Comparison of ENCODE assay signal across 24 cellular contexts in genomic region chr9:79240774-79241173, GRCh38.
DNase-seq lines count a peak whose midpoint lies in the region; ATAC-seq, FAIRE-seq and TF ChIP-seq lines count a peak whose summit lies in the region.
"Had no signal": no experiment of that assay in that cellular context is flagged by ENCODE, and none has a peak within 500 bp of the region (broad histone marks: within the 10 kb centered on the region; RNA-seq: fewer than 3 reads in every experiment).

No MANE protein-coding gene starts in this region.

- H3K27ac ChIP-seq in HUES48 (ENCODE audit: low read depth, low read length) (no peak overlapping the region), H1 (ENCODE audit: low read depth, low read length) (no peak overlapping the region), iPS-20b (ENCODE audit: low read length) (no peak overlapping the region), trophoblast cell (ENCODE audit: low read depth, low read length) (no peak overlapping the region), lower lobe of right lung (no peak overlapping the region)

- H2AK5ac ChIP-seq in H1 (ENCODE audit: low read depth, low read length) = no peak overlapping the region
- H2AK5ac ChIP-seq in trophoblast cell (ENCODE audit: low read length) = no peak overlapping the region

- intact Hi-C loops in lower lobe of right lung (cut with DNase I) = no loop called here

- H3K36me3 ChIP-seq in HUES48 (ENCODE audit: control insufficient read depth, insufficient read depth, low read length) (no peaks in the 10 kb centered on the region), H1 (ENCODE audit: control insufficient read depth in 2 of 4, insufficient read depth in 4 of 4, low read length in 3 of 4) (no peaks in the 10 kb centered on the region), iPS-20b (ENCODE audit: insufficient read depth, low read depth, low read length) (no peaks in the 10 kb centered on the region), trophoblast cell (ENCODE audit: control insufficient read depth in 1 of 2, insufficient read depth in 2 of 2, low read length in 2 of 2) (no peaks in the 10 kb centered on the region), lower lobe of right lung (no peaks in the 10 kb centered on the region)
- H3K36me3 ChIP-seq: BE2C had no signal

- H2BK12ac ChIP-seq in H1 (ENCODE audit: low read depth, low read length) (no peak overlapping the region), trophoblast cell (ENCODE audit: low read length) (no peak overlapping the region)

- H2AFZ ChIP-seq in H1 (ENCODE audit: low read length) (no peak overlapping the region), trophoblast cell (ENCODE audit: insufficient read depth, low read length, poor library complexity) (no peak overlapping the region)

- no peak overlapping the region for H4K91ac ChIP-seq in H1 (replicated peaks; ENCODE audit: insufficient read length, low read length)
- no peak overlapping the region for H4K91ac ChIP-seq in trophoblast cell (ENCODE audit: low read depth, low read length)

- FAIRE-seq in H1 (lab: Jason Lieb, UNC) = peak; percentile 91
- FAIRE-seq: A204.1, GM12878, K562 had no signal

- no peaks in the 10 kb centered on the region for H3K23me2 ChIP-seq in H1 (ENCODE audit: low read depth, low read length)

- H3K56ac ChIP-seq in H1 (replicated peaks; ENCODE audit: insufficient read length, low read depth, low read length) = no peak overlapping the region

- DNase-seq in H1 (ENCODE audit: low read depth in 1 of 2, low spot score in 2 of 2) = no peak
- no peak for DNase-seq in trophoblast cell
- no peak for DNase-seq in NCI-H128 (lab: John Stamatoyannopoulos, UW; ENCODE audit: unreplicated experiment)
- DNase-seq in nucleus accumbens (lab: John Stamatoyannopoulos, UW) = no peak
- DNase-seq in lower lobe of right lung = no peak
- DNase-seq: ACHN; BE2C; C1 segment of cervical spinal cord; CD4-positive, CD25-positive, alpha-beta regulatory T cell; CD8-positive, alpha-beta memory T cell; COR-L47; DMS 273 treated with DMSO at 0.1 percent for 48 hours; DMS53; DND-41; EL; HFFc6; IMR-90 had no signal

- CTCF ChIA-PET in H1 (lab: Charles Lee; ENCODE audit: partially characterized antibody) = no interaction called here

- H2BK5ac ChIP-seq in H1 (ENCODE audit: low read depth, low read length) = no peak overlapping the region
- H2BK5ac ChIP-seq in trophoblast cell (ENCODE audit: low read depth, low read length, poor library complexity) = no peak overlapping the region

- no peak for TF ChIP-seq CTCF in H1 (IDR thresholded peaks at IDR 0.05; ENCODE audit: control extremely low read depth in 1 of 3, insufficient read depth in 1 of 3, low read depth in 1 of 3, low read length in 3 of 3)
- no peak for TF ChIP-seq CTCF in lower lobe of right lung (IDR thresholded peaks at IDR 0.05)

- WGBS in H1 (ENCODE audit: extremely low coverage in 1 of 2, insufficient coverage in 1 of 2, insufficient read length in 1 of 2, insufficient replicate concordance in 2 of 2, low coverage in 1 of 2, low lambda C conversion rate in 2 of 2, missing lambda C conversion rate in 1 of 2), 2 experiments = 35% methylated on average over 3 of the region's 3 CpGs; no CpG with 5 or more reads in 1 of the 2 experiments
- no CpG with 5 or more reads among the region's 3 CpGs for WGBS in trophoblast cell (ENCODE audit: extremely low coverage, insufficient coverage, insufficient read length)

- POLR2A ChIA-PET in H1 (lab: Charles Lee; ENCODE audit: partially characterized antibody) = interaction anchor here (1.0 kb wide), 1 partner anchor 11 kb away, joined by 3 read pairs; no protein-coding TSS in a partner anchor

- H3K4me2 ChIP-seq in H1 (ENCODE audit: insufficient read depth in 1 of 2, low read depth in 2 of 2, low read length in 2 of 2) = peak overlapping the region; percentile 29 to 49; a peak in 2 of 4 replicates
- no peak overlapping the region for H3K4me2 ChIP-seq in trophoblast cell (ENCODE audit: low read length)

- ATAC-seq in HG03521 (IDR thresholded peaks at IDR 0.05; ENCODE audit: unreplicated experiment) = no peak
- no peak for ATAC-seq in lower lobe of right lung
- ATAC-seq: GM12878, HCT116, K562 had no signal

- TF ChIP-seq RAD21 in H1 (IDR thresholded peaks at IDR 0.05 in 1 of 2, conservative IDR thresholded peaks at IDR 0.05 in 1 of 2; ENCODE audit: low read depth in 2 of 2, low read length in 2 of 2) = peak in 1 of 2 experiments; percentile 20; a peak in 1 of 4 replicates

- no peak overlapping the region for H4K5ac ChIP-seq in H1 (ENCODE audit: insufficient read length, low read depth, low read length)

- H3K4me1 ChIP-seq in HUES48 (ENCODE audit: control insufficient read depth, insufficient read depth, low read length) = peaks cover 41% of the 10 kb centered on the region
- H3K4me1 ChIP-seq in H1 (replicated peaks in 1 of 4; ENCODE audit: control insufficient read depth in 3 of 4, insufficient read depth in 4 of 4, low read length in 3 of 4) = peaks cover 0 to 16% (median 3%) of the 10 kb centered on the region in 4 experiments; a peak in 5 of 7 replicates
- H3K4me1 ChIP-seq in iPS-20b (ENCODE audit: insufficient read depth, low read length) = peaks cover 25% of the 10 kb centered on the region; the same call in 1 of the 2 replicates
- H3K4me1 ChIP-seq in trophoblast cell (ENCODE audit: control insufficient read depth in 1 of 2, insufficient read depth in 2 of 2, low read length in 2 of 2) = no peaks in the 10 kb centered on the region
- no peaks in the 10 kb centered on the region for H3K4me1 ChIP-seq in lower lobe of right lung
- H3K4me1 ChIP-seq: BE2C had no signal

- H4K20me1 ChIP-seq in H1 (replicated peaks in 1 of 2; ENCODE audit: control insufficient read depth in 1 of 2, insufficient read depth in 2 of 2, low read length in 2 of 2) = no peaks in the 10 kb centered on the region

- H2BK120ac ChIP-seq in H1 (replicated peaks; ENCODE audit: low read depth, low read length) = peak overlapping the region; percentile 55
- H2BK120ac ChIP-seq in trophoblast cell (ENCODE audit: insufficient read depth, low read length, poor library complexity) = no peak overlapping the region

- H3K14ac ChIP-seq in H1 (ENCODE audit: insufficient read length) = no peak overlapping the region
- no peak overlapping the region for H3K14ac ChIP-seq in trophoblast cell (ENCODE audit: low read length)

- H3K79me1 ChIP-seq in H1 (ENCODE audit: low read depth, low read length) (no peaks in the 10 kb centered on the region), trophoblast cell (ENCODE audit: low read length) (no peaks in the 10 kb centered on the region)

- H4K8ac ChIP-seq in H1 (ENCODE audit: extremely low read depth, insufficient read depth, low read length) (no peak overlapping the region), trophoblast cell (ENCODE audit: low read depth, low read length) (no peak overlapping the region)

- no peak overlapping the region for H4K12ac ChIP-seq in trophoblast cell (ENCODE audit: low read depth, low read length)

- H3K4me3 ChIP-seq in HUES48 (ENCODE audit: low read depth, low read length) (peak overlapping the region; percentile 24), H1 (ENCODE audit: extremely low read depth in 1 of 4, insufficient read depth in 2 of 4, low read depth in 3 of 4, low read length in 4 of 4) (peak overlapping the region in 2 of 4 experiments; percentile 10 to 23; a peak in 2 of 8 replicates), iPS-20b (ENCODE audit: low read length) (peak overlapping the region; percentile 13; the same call in 1 of the 2 replicates), trophoblast cell (ENCODE audit: low read depth, low read length) (no peak overlapping the region), lower lobe of right lung (no peak overlapping the region)
- H3K4me3 ChIP-seq: GM12878, K562 had no signal

- H2BK15ac ChIP-seq in H1 (ENCODE audit: low read length) = no peak overlapping the region

- TF ChIP-seq EP300 in H1 (IDR thresholded peaks at IDR 0.05; ENCODE audit: borderline replicate concordance in 1 of 2, low read depth in 2 of 2, low read length in 2 of 2) = peak in 1 of 2 experiments; percentile 28; a peak in 1 of 3 replicates

- H3K18ac ChIP-seq in H1 (ENCODE audit: extremely low read depth, low read length) = no peak overlapping the region; the same call in 1 of the 2 replicates
- H3K18ac ChIP-seq in trophoblast cell (ENCODE audit: low read length) = no peak overlapping the region

- H3K27me3 ChIP-seq in HUES48 (ENCODE audit: control insufficient read depth, insufficient read depth, low read length) (no peaks in the 10 kb centered on the region), H1 (replicated peaks in 1 of 4; ENCODE audit: control insufficient read depth in 3 of 4, extremely low read depth in 1 of 4, insufficient read depth in 3 of 4, low read length in 3 of 4) (no peaks in the 10 kb centered on the region), iPS-20b (ENCODE audit: insufficient read depth, low read length) (no peaks in the 10 kb centered on the region), trophoblast cell (ENCODE audit: insufficient read depth, low read length) (no peaks in the 10 kb centered on the region), lower lobe of right lung (ENCODE audit: low read depth) (no peaks in the 10 kb centered on the region)
- H3K27me3 ChIP-seq: BE2C had no signal

- no peak for TF ChIP-seq POLR2A in H1 (IDR thresholded peaks at IDR 0.05; ENCODE audit: control extremely low read depth in 1 of 2, low read depth in 2 of 2, low read length in 2 of 2)

- no peak overlapping the region for H2BK20ac ChIP-seq in H1 (ENCODE audit: low read length)

- H3K4ac ChIP-seq in H1 (replicated peaks; ENCODE audit: insufficient read length, low read depth, low read length) (no peak overlapping the region), trophoblast cell (ENCODE audit: low read depth, low read length) (no peak overlapping the region)

- H3K9ac ChIP-seq in HUES48 (ENCODE audit: low read depth, low read length) = no peak overlapping the region
- H3K9ac ChIP-seq in H1 (replicated peaks in 1 of 4; ENCODE audit: extremely low read depth in 1 of 4, low read depth in 3 of 4, low read length in 3 of 4) = no peak overlapping the region
- no peak overlapping the region for H3K9ac ChIP-seq in iPS-20b (ENCODE audit: low read depth, low read length)
- peak overlapping the region; percentile 38 for H3K9ac ChIP-seq in trophoblast cell (ENCODE audit: low read length)

- no peak overlapping the region for H3K23ac ChIP-seq in H1 (ENCODE audit: insufficient read length)
- no peak overlapping the region for H3K23ac ChIP-seq in trophoblast cell (ENCODE audit: low read length)

- no peaks in the 10 kb centered on the region for H3K79me2 ChIP-seq in H1 (ENCODE audit: control insufficient read depth in 1 of 2, insufficient read depth in 2 of 2, low read length in 2 of 2)
- no peaks in the 10 kb centered on the region for H3K79me2 ChIP-seq in trophoblast cell (ENCODE audit: control insufficient read depth, insufficient read depth, low read length, poor library complexity)

- H3K9me3 ChIP-seq in HUES48 (ENCODE audit: control insufficient read depth, insufficient read depth, low read length) = no peaks in the 10 kb centered on the region
- no peaks in the 10 kb centered on the region for H3K9me3 ChIP-seq in H1 (ENCODE audit: insufficient read depth in 2 of 2, low read depth in 1 of 2, low read length in 1 of 2)
- no peaks in the 10 kb centered on the region for H3K9me3 ChIP-seq in iPS-20b (ENCODE audit: insufficient read depth, low read depth, low read length)
- no peaks in the 10 kb centered on the region for H3K9me3 ChIP-seq in trophoblast cell (ENCODE audit: insufficient read depth, low read depth, low read length)
- H3K9me3 ChIP-seq in lower lobe of right lung = no peaks in the 10 kb centered on the region
- H3K9me3 ChIP-seq: BE2C had no signal

Comparison
In these comparisons a context has a peak if more than half of its experiments do, and no peak if none do; other contexts are left out.
1. H3K4me3 ChIP-seq: peak in HUES48 (single experiment) and iPS-20b (single experiment); none in trophoblast cell (single experiment) and lower lobe of right lung (single experiment).